ENCODE assay signal across 26 cellular contexts in genomic region chr2:237388036-237388435, GRCh38. TPM values are rescaled to one million over a fixed set of nuclear protein-coding genes. Genes with fewer than 3 reads are reported as not detected.
A peak's percentile ranks its signal among the peaks of the same experiment; 100 is the strongest.
DNase-seq lines count a peak whose midpoint lies in the region; ATAC-seq, FAIRE-seq and TF ChIP-seq lines count a peak whose summit lies in the region.
"Had no signal": no experiment of that assay in that cellular context is flagged by ENCODE, and none has a peak within 500 bp of the region (broad histone marks: within the 10 kb centered on the region; RNA-seq: fewer than 3 reads in every experiment).

No MANE protein-coding gene starts in this region.

- H3K4me1 Mint-ChIP-seq in HFFc6 (ENCODE audit: low read depth) = peaks cover 75% of the 10 kb centered on the region
- no peaks in the 10 kb centered on the region for H3K4me1 Mint-ChIP-seq in activated CD4-positive, alpha-beta T cell treated with anti-CD3 and anti-CD28 coated beads for 36 hours
- H3K4me1 Mint-ChIP-seq: GM23338 had no signal

- no peak for ATAC-seq in activated CD4-positive, alpha-beta T cell treated with anti-CD3 and anti-CD28 coated beads for 36 hours
- ATAC-seq in GM18873 (IDR thresholded peaks at IDR 0.05; ENCODE audit: low FRiP score, unreplicated experiment) = no peak
- ATAC-seq: GM12878, GM23338 had no signal

- CTCF ChIA-PET in A673 (lab: Charles Lee) = no interaction called here
- CTCF ChIA-PET in activated CD4-positive, alpha-beta T cell treated with anti-CD3 and anti-CD28 coated beads for 36 hours (lab: Charles Lee) = interaction anchor here (1.2 kb wide), 1 partner anchor 125 kb away, joined by 5 read pairs; no protein-coding TSS in a partner anchor

- H3K9me3 ChIP-seq in A673 (ENCODE audit: low read depth, low read length, poor library complexity, severe bottlenecking) (no peaks in the 10 kb centered on the region), sigmoid colon (no peaks in the 10 kb centered on the region)
- H3K9me3 ChIP-seq: HAP-1 had no signal

- H3K4me1 ChIP-seq in A673 (ENCODE audit: insufficient read depth, low read length, poor library complexity, severe bottlenecking) (no peaks in the 10 kb centered on the region), sigmoid colon (peaks cover 0 to 73% (median 56%) of the 10 kb centered on the region in 4 donors)

- TF ChIP-seq POLR2A in sigmoid colon (IDR thresholded peaks at IDR 0.05) = no peak

- no peaks in the 10 kb centered on the region for H3K27me3 ChIP-seq in A673 (replicated peaks; ENCODE audit: insufficient read depth, low read depth, low read length, poor library complexity)
- H3K27me3 ChIP-seq in bronchial epithelial cell (ENCODE audit: control insufficient read depth, insufficient read depth, low read length) = peaks cover 4% of the 10 kb centered on the region
- H3K27me3 ChIP-seq in sigmoid colon = no peaks in the 10 kb centered on the region

- POLR2A ChIA-PET in A673 (lab: Charles Lee; ENCODE audit: low non-redundant PET) = no interaction called here
- POLR2A ChIA-PET in activated CD4-positive, alpha-beta T cell treated with anti-CD3 and anti-CD28 coated beads for 36 hours (lab: Charles Lee) = no interaction called here

- H3K27ac Mint-ChIP-seq in HFFc6 = peak overlapping the region; percentile 61
- no peak overlapping the region for H3K27ac Mint-ChIP-seq in activated CD4-positive, alpha-beta T cell treated with anti-CD3 and anti-CD28 coated beads for 36 hours
- H3K27ac Mint-ChIP-seq: CD4-positive, CD25-positive, alpha-beta regulatory T cell; GM23338 had no signal

- DNase-seq in A673 (ENCODE audit: low spot score) (peak; percentile 13), HFFc6 (no peak), bronchial epithelial cell (ENCODE audit: low read depth) (peak; percentile 33), sigmoid colon (no peak), NCI-H1930 (lab: John Stamatoyannopoulos, UW) (no peak), ecto neural progenitor cell (ENCODE audit: low spot score) (no peak)
- DNase-seq in activated CD4-positive, alpha-beta T cell treated with anti-CD3 and anti-CD28 coated beads for 36 hours = no peak
- DNase-seq: 8988T; CD4-positive, CD25-positive, alpha-beta regulatory T cell; DMS79; KG1; NCI-H1092 treated with DMSO at 0.1 percent for 48 hours; NCI-H1436 treated with DMSO at 0.1 percent for 48 hours; NCI-H2029; NCI-H2227 treated with DMSO at 0.1 percent for 48 hours; NCI-H510A; NCI-H748 treated with DMSO at 0.1 percent for 48 hours; PC-9; RPMI8226; SHP77 had no signal

- H3K27me3 Mint-ChIP-seq in HFFc6 (ENCODE audit: insufficient read depth) = peaks cover 8% of the 10 kb centered on the region
- no peaks in the 10 kb centered on the region for H3K27me3 Mint-ChIP-seq in activated CD4-positive, alpha-beta T cell treated with anti-CD3 and anti-CD28 coated beads for 36 hours
- H3K27me3 Mint-ChIP-seq: CD4-positive, CD25-positive, alpha-beta regulatory T cell had no signal

- H3K36me3 Mint-ChIP-seq in HFFc6 (ENCODE audit: low read depth) = peaks cover 70% of the 10 kb centered on the region
- H3K36me3 Mint-ChIP-seq in activated CD4-positive, alpha-beta T cell treated with anti-CD3 and anti-CD28 coated beads for 36 hours (ENCODE audit: low read depth) = peaks cover 5% of the 10 kb centered on the region
- H3K36me3 Mint-ChIP-seq: CD4-positive, CD25-positive, alpha-beta regulatory T cell had no signal

- peak; percentile 60 for FAIRE-seq in bronchial epithelial cell (lab: Jason Lieb, UNC)
- FAIRE-seq: GM12878 had no signal

- H3K4me3 Mint-ChIP-seq in HFFc6 = no peak overlapping the region
- no peak overlapping the region for H3K4me3 Mint-ChIP-seq in activated CD4-positive, alpha-beta T cell treated with anti-CD3 and anti-CD28 coated beads for 36 hours
- H3K4me3 Mint-ChIP-seq: CD4-positive, CD25-positive, alpha-beta regulatory T cell; GM23338 had no signal

- no peaks in the 10 kb centered on the region for H3K9me3 Mint-ChIP-seq in HFFc6
- H3K9me3 Mint-ChIP-seq in activated CD4-positive, alpha-beta T cell treated with anti-CD3 and anti-CD28 coated beads for 36 hours (ENCODE audit: low read depth) = no peaks in the 10 kb centered on the region
- H3K9me3 Mint-ChIP-seq: GM23338 had no signal

- TF ChIP-seq CTCF in A673 (conservative IDR thresholded peaks at IDR 0.05; ENCODE audit: low read depth, low read length) (no peak), HFFc6 (IDR thresholded peaks at IDR 0.05) (no peak), bronchial epithelial cell (IDR thresholded peaks at IDR 0.05; ENCODE audit: insufficient read depth, low read length, severe bottlenecking) (no peak), sigmoid colon (IDR thresholded peaks at IDR 0.05) (no peak)

- intact Hi-C loops in A673 (cut with micrococcal nuclease; ENCODE audit: unreplicated experiment) (no loop called here), sigmoid colon (cut with DNase I) (no loop called here)
- intact Hi-C loops in activated CD4-positive, alpha-beta T cell treated with anti-CD3 and anti-CD28 coated beads for 36 hours (cut with DNase I, micrococcal nuclease) = no loop called here

- no peak for TF ChIP-seq EP300 in sigmoid colon (IDR thresholded peaks at IDR 0.05)

- H3K36me3 ChIP-seq in A673 (ENCODE audit: insufficient read depth, low read length, poor library complexity, severe bottlenecking) (no peaks in the 10 kb centered on the region), bronchial epithelial cell (ENCODE audit: control insufficient read depth, insufficient read depth, low read length) (no peaks in the 10 kb centered on the region), sigmoid colon (peaks cover 0 to 53% (median 22%) of the 10 kb centered on the region in 4 donors)
- H3K36me3 ChIP-seq: HAP-1 had no signal

- H3K4me3 ChIP-seq in A673 (ENCODE audit: low read depth, low read length, poor library complexity, severe bottlenecking) (no peak overlapping the region), bronchial epithelial cell (ENCODE audit: low read depth, low read length) (no peak overlapping the region), sigmoid colon (no peak overlapping the region)
- H3K4me3 ChIP-seq: GM12878, GM23338, HAP-1, PC-9 had no signal

- BruUV-seq in A673 (replicated peaks; lab: Mats Ljungman, UMichigan) = no TSS peak

- WGBS in sigmoid colon, 2 donors = 82 to 89% methylated on average over 5 of the region's 5 CpGs

- no peak overlapping the region for H3K27ac ChIP-seq in A673 (ENCODE audit: low read depth, low read length, poor library complexity, severe bottlenecking)
- peak overlapping the region in 3 of 4 donors; percentile 39 to 82 (median 63) for H3K27ac ChIP-seq in sigmoid colon
- H3K27ac ChIP-seq: HL-60, PC-9 had no signal

RNA-seq across cellular contexts. Expression of gene COL6A3, which starts 25.9 kb away (rescaled TPM):
- 0.86 and 2.2 TPM in 2 replicates for total RNA-seq in A673 (2021)
- total RNA-seq in HFFc6 (2021; fragmentation: NEBNext Ultra II Directional; extraction: Animal tissue kit (Norgen Biotek cat#: 25700)) = 100 to 1,000 TPM; 409 to 759 (median 458) TPM
- total RNA-seq in bronchial epithelial cell = 0.64 and 16.6 TPM in 2 replicates
- 100 to 1,000 TPM; 233 to 715 (median 381) TPM for total RNA-seq in sigmoid colon
- 10 to 100 TPM in 1 of 3 donors, 1 to 10 TPM in 2; 2.8 to 66.9 (median 9.0) TPM for polyA plus RNA-seq in sigmoid colon
- total RNA-seq in activated CD4-positive, alpha-beta T cell treated with anti-CD3 and anti-CD28 coated beads for 36 hours = 10 to 100 TPM; 29.9 to 36.4 TPM
- total RNA-seq: HT-29 had no signal

Comparison
In these comparisons a context has a peak if more than half of its experiments do, and no peak if none do; other contexts are left out.
1. DNase-seq: peak in A673 (single experiment) and bronchial epithelial cell (single experiment); none in HFFc6 (single experiment), sigmoid colon (single experiment), NCI-H1930 (0 of 2), ecto neural progenitor cell (single experiment) and activated CD4-positive, alpha-beta T cell treated with anti-CD3 and anti-CD28 coated beads for 36 hours (single experiment).
2. RNA of gene COL6A3, which starts 25.9 kb away (total RNA-seq): 409 to 759 TPM in HFFc6 and 233 to 715 TPM in sigmoid colon; 29.9 to 36.4 TPM in activated CD4-positive, alpha-beta T cell treated with anti-CD3 and anti-CD28 coated beads for 36 hours, 0.64 to 16.6 TPM in bronchial epithelial cell and 0.86 to 2.2 TPM in A673; every median in the first group is over 4 times any median in the second.